ENCODE assay signal across 29 cellular contexts in genomic region chr16:64544859-64545258, GRCh38.
"Had no signal": no experiment of that assay in that cellular context is flagged by ENCODE, and none has a peak within 500 bp of the region (broad histone marks: within the 10 kb centered on the region; RNA-seq: fewer than 3 reads in every experiment).

No MANE protein-coding gene starts in this region.

- H3K9me3 ChIP-seq: neutrophil, ovary, psoas muscle, right lobe of liver, sigmoid colon, stomach, thoracic aorta, thyroid gland, tibial nerve, upper lobe of left lung, vagina had no signal

- H2AFZ ChIP-seq: parathyroid adenoma had no signal

- H3K4me3 ChIP-seq: ovary, psoas muscle, right lobe of liver, sigmoid colon, stomach, thoracic aorta, thyroid gland, tibial nerve, upper lobe of left lung, vagina had no signal

- DNase-seq: naive thymus-derived CD8-positive, alpha-beta T cell; nephron progenitor cell; nucleus accumbens; ovary; posterior cingulate gyrus; psoas muscle; right cardiac atrium; right lobe of liver; sigmoid colon; small intestine; stimulated activated CD4-positive, alpha-beta T cell treated with anti-CD3 and anti-CD28 coated beads, Interleukin-15, amount 100 ng/mL, for 24 hours; stimulated activated CD4-positive, alpha-beta T cell treated with anti-CD3 and anti-CD28 coated beads, Interleukin-2, amount 100 ng/mL, for 24 hours; stimulated activated CD4-positive, alpha-beta T cell treated with anti-CD3 and anti-CD28 coated beads, Interleukin-2, amount 100 ng/mL, for 48 hours; stimulated activated CD4-positive, alpha-beta T cell treated with anti-CD3 and anti-CD28 coated beads, Interleukin-4, amount 100 ng/mL, for 24 hours; stimulated activated naive B cell treated with anti-CD40 and anti-IgM and Interleukin-4, amounts not matched to agents 10 μg/mL and 1 μg/mL and 100 μg/mL, for 72 hours; stimulated activated naive CD4-positive, alpha-beta T cell treated with Interleukin-2 at 50 U/mL for 16 hours; stomach; thyroid gland; trophoblast cell; upper lobe of left lung had no signal

- H3K27ac ChIP-seq: neutrophil, ovary, parathyroid adenoma, psoas muscle, right lobe of liver, sigmoid colon, stomach, thoracic aorta, thyroid gland, tibial nerve, upper lobe of left lung, vagina had no signal

- H3K4me3 Mint-ChIP-seq: naive thymus-derived CD8-positive, alpha-beta T cell; natural killer cell treated with Interleukin-12 subunit alpha and Interleukin-12 subunit beta and Interleukin-15 and Interleukin-18, amount 100 ng/mL, for 72 hours; nephron progenitor cell; stimulated activated effector memory CD8-positive, alpha-beta T cell treated with anti-CD3 and anti-CD28 coated beads, Interleukin-12 subunit alpha, Interleukin-12 subunit beta, amount 100 ng/mL, for 72 hours; stimulated activated naive B cell treated with anti-CD40 and anti-IgM and Interleukin-4, amounts not matched to agents 10 μg/mL and 1 μg/mL and 100 μg/mL, for 72 hours; stimulated activated naive CD8-positive, alpha-beta T cell treated with anti-CD3 and anti-CD28 coated beads, Interleukin-15, Interleukin-2, amounts not matched to agents 100 ng/mL and 50 ng/mL, for 24 hours had no signal

- H3K27me3 ChIP-seq: neutrophil, ovary, right lobe of liver, sigmoid colon, stomach, thyroid gland, tibial nerve, upper lobe of left lung, vagina had no signal

- H3K36me3 Mint-ChIP-seq: stimulated activated effector memory CD8-positive, alpha-beta T cell treated with anti-CD3 and anti-CD28 coated beads, Interleukin-12 subunit alpha, Interleukin-12 subunit beta, amount 100 ng/mL, for 72 hours; stimulated activated naive B cell treated with anti-CD40 and anti-IgM and Interleukin-4, amounts not matched to agents 10 μg/mL and 1 μg/mL and 100 μg/mL, for 72 hours had no signal

- H3K27ac Mint-ChIP-seq: naive thymus-derived CD8-positive, alpha-beta T cell; natural killer cell treated with Interleukin-12 subunit alpha and Interleukin-12 subunit beta and Interleukin-15 and Interleukin-18, amount 100 ng/mL, for 72 hours; nephron progenitor cell; progenitor cell of endocrine pancreas; stimulated activated effector memory CD8-positive, alpha-beta T cell treated with anti-CD3 and anti-CD28 coated beads, Interleukin-12 subunit alpha, Interleukin-12 subunit beta, amount 100 ng/mL, for 72 hours; stimulated activated naive B cell treated with anti-CD40 and anti-IgM and Interleukin-4, amounts not matched to agents 10 μg/mL and 1 μg/mL and 100 μg/mL, for 72 hours; stimulated activated naive CD8-positive, alpha-beta T cell treated with anti-CD3 and anti-CD28 coated beads, Interleukin-15, Interleukin-2, amounts not matched to agents 100 ng/mL and 50 ng/mL, for 24 hours had no signal

- ATAC-seq: naive thymus-derived CD8-positive, alpha-beta T cell; natural killer cell treated with Interleukin-12 subunit alpha and Interleukin-12 subunit beta and Interleukin-15 and Interleukin-18, amount 100 ng/mL, for 72 hours; right cardiac atrium; right lobe of liver; stimulated activated effector memory CD8-positive, alpha-beta T cell treated with anti-CD3 and anti-CD28 coated beads, Interleukin-12 subunit alpha, Interleukin-12 subunit beta, amount 100 ng/mL, for 72 hours; stimulated activated naive B cell treated with anti-CD40 and anti-IgM and Interleukin-4, amounts not matched to agents 10 μg/mL and 1 μg/mL and 100 μg/mL, for 72 hours had no signal

- H3K4me1 Mint-ChIP-seq: naive thymus-derived CD8-positive, alpha-beta T cell; stimulated activated effector memory CD8-positive, alpha-beta T cell treated with anti-CD3 and anti-CD28 coated beads, Interleukin-12 subunit alpha, Interleukin-12 subunit beta, amount 100 ng/mL, for 72 hours; stimulated activated naive B cell treated with anti-CD40 and anti-IgM and Interleukin-4, amounts not matched to agents 10 μg/mL and 1 μg/mL and 100 μg/mL, for 72 hours had no signal

- H3K9ac ChIP-seq: parathyroid adenoma had no signal

- H3K27me3 Mint-ChIP-seq: naive thymus-derived CD8-positive, alpha-beta T cell; natural killer cell treated with Interleukin-12 subunit alpha and Interleukin-12 subunit beta and Interleukin-15 and Interleukin-18, amount 100 ng/mL, for 72 hours; progenitor cell of endocrine pancreas; stimulated activated naive B cell treated with anti-CD40 and anti-IgM and Interleukin-4, amounts not matched to agents 10 μg/mL and 1 μg/mL and 100 μg/mL, for 72 hours; stimulated activated naive CD8-positive, alpha-beta T cell treated with anti-CD3 and anti-CD28 coated beads, Interleukin-15, Interleukin-2, amounts not matched to agents 100 ng/mL and 50 ng/mL, for 24 hours had no signal

- H3K4me1 ChIP-seq: parathyroid adenoma, psoas muscle, sigmoid colon, stomach, thyroid gland, tibial nerve, upper lobe of left lung, vagina had no signal

- H3K36me3 ChIP-seq: neutrophil, ovary, right lobe of liver, sigmoid colon, stomach, thoracic aorta, thyroid gland, tibial nerve, upper lobe of left lung, vagina had no signal

- H3K79me2 ChIP-seq: parathyroid adenoma had no signal
